Comparison of ENCODE assay signal across 8 cellular contexts in genomic region chr12:96907681-96908163, GRCh38. TPM values are rescaled to one million over a fixed set of nuclear protein-coding genes. Genes with fewer than 3 reads are reported as not detected.
DNase-seq lines count a peak whose midpoint lies in the region; ATAC-seq, FAIRE-seq and TF ChIP-seq lines count a peak whose summit lies in the region.

No MANE protein-coding gene starts in this region.

- peak overlapping the region; percentile 49 for H3K27ac ChIP-seq in endothelial cell of umbilical vein (ENCODE audit: insufficient read depth, low read depth, low read length)
- H3K27ac ChIP-seq in aorta (ENCODE audit: low read depth in 1 of 2, low read length in 2 of 2): peak overlapping the region in 1 of 2 donors; percentile 50

- H3K4me2 ChIP-seq in endothelial cell of umbilical vein (ENCODE audit: insufficient read depth, low read length): peak overlapping the region; percentile 85

- 2% methylated on average over 18 of the region's 18 CpGs for WGBS in aorta, 2 donors

- H2AFZ ChIP-seq in endothelial cell of umbilical vein (ENCODE audit: low read depth, low read length): peak overlapping the region; percentile 90

- BruUV-seq in endothelial cell of umbilical vein (replicated peaks; lab: Mats Ljungman, UMichigan): TSS peak; percentile 52

- H3K4me3 ChIP-seq in endothelial cell of umbilical vein (replicated peaks in 1 of 3; ENCODE audit: insufficient read depth in 1 of 3, low read depth in 1 of 3, low read length in 3 of 3) (peak overlapping the region; percentile 77 to 92 (median 90)), mucosa of stomach (ENCODE audit: low read length) (peak overlapping the region; percentile 100), aorta (ENCODE audit: low read length in 2 of 2) (peak overlapping the region; percentile 87 to 88)

- no peaks in the 10 kb centered on the region for H3K36me3 ChIP-seq in endothelial cell of umbilical vein (ENCODE audit: control insufficient read depth in 2 of 2, extremely low read depth in 1 of 2, insufficient read depth in 2 of 2, low read length in 2 of 2)
- no peaks in the 10 kb centered on the region for H3K36me3 ChIP-seq in mucosa of stomach (ENCODE audit: control insufficient read depth, insufficient read depth, low read length)
- H3K36me3 ChIP-seq in aorta (ENCODE audit: control insufficient read depth in 1 of 2, insufficient read depth in 2 of 2, low read length in 1 of 2): no peaks in the 10 kb centered on the region

- TF ChIP-seq CTCF in endothelial cell of umbilical vein (IDR thresholded peaks at IDR 0.05; ENCODE audit: extremely low read depth in 1 of 2, insufficient read depth in 1 of 2, low read depth in 1 of 2, low read length in 2 of 2): no peak

- no peaks in the 10 kb centered on the region for H4K20me1 ChIP-seq in endothelial cell of umbilical vein (replicated peaks; ENCODE audit: control insufficient read depth, extremely low read depth, insufficient read depth, low read length)

- TF ChIP-seq POLR2A in endothelial cell of umbilical vein (IDR thresholded peaks at IDR 0.05; ENCODE audit: low read depth, low read length): no peak

- H3K4me1 ChIP-seq in endothelial cell of umbilical vein (ENCODE audit: control insufficient read depth, extremely low read depth, insufficient read depth, low read length) (peaks cover 19% of the 10 kb centered on the region), mucosa of stomach (ENCODE audit: control insufficient read depth, insufficient read depth, low read length) (peaks cover 8% of the 10 kb centered on the region), aorta (ENCODE audit: control insufficient read depth in 1 of 2, insufficient read depth in 2 of 2, low read length in 2 of 2) (peaks cover 0 to 3% of the 10 kb centered on the region in 2 donors)

- H3K9ac ChIP-seq in endothelial cell of umbilical vein (replicated peaks; ENCODE audit: extremely low read depth, insufficient read depth, low read length) (peak overlapping the region; percentile 73), mucosa of stomach (ENCODE audit: low read length) (peak overlapping the region; percentile 92)

- DNase-seq in NCI-H1436 (lab: John Stamatoyannopoulos, UW) (peak; percentile 0), NCI-H1436 treated with DMSO at 0.1 percent for 48 hours (lab: John Stamatoyannopoulos, UW) (no peak), HuH-7.5 (ENCODE audit: low spot score) (peak; percentile 18), endothelial cell of umbilical vein (ENCODE audit: low read depth, low spot score) (peak; percentile 59), aorta (no peak)
- DNase-seq in activated CD4-positive, alpha-beta T cell treated with anti-CD3 and anti-CD28 coated beads for 48 hours: peak; percentile 25

- POLR2A ChIA-PET in endothelial cell of umbilical vein (lab: Charles Lee): no interaction called here

- no peaks in the 10 kb centered on the region for H3K9me1 ChIP-seq in endothelial cell of umbilical vein (replicated peaks; ENCODE audit: control insufficient read depth, extremely low read depth, insufficient read depth, low read length)

- no peaks in the 10 kb centered on the region for H3K27me3 ChIP-seq in endothelial cell of umbilical vein (ENCODE audit: control insufficient read depth in 2 of 2, insufficient read depth in 2 of 2, low read length in 2 of 2)
- no peaks in the 10 kb centered on the region for H3K27me3 ChIP-seq in mucosa of stomach (ENCODE audit: control insufficient read depth, insufficient read depth, low read length)
- H3K27me3 ChIP-seq in aorta (ENCODE audit: control insufficient read depth in 1 of 2, insufficient read depth in 2 of 2, low read length in 1 of 2): no peaks in the 10 kb centered on the region

- CTCF ChIA-PET in endothelial cell of umbilical vein (lab: Charles Lee): interaction anchor here (1.5 kb wide), 1 partner anchor 10 kb away, joined by 6 read pairs; no protein-coding TSS in a partner anchor

- intact Hi-C loops in endothelial cell of umbilical vein (cut with micrococcal nuclease): loop anchor here (1.0 to 2.0 kb wide), 3 partner anchors 19 to 329 kb away; no protein-coding TSS in a partner anchor
- intact Hi-C loops in aorta (cut with DNase I): no loop called here

- peak; percentile 32 for ATAC-seq in GM21528 (IDR thresholded peaks at IDR 0.05; ENCODE audit: low FRiP score, unreplicated experiment)
- peak; percentile 51 for ATAC-seq in aorta (ENCODE audit: low FRiP score)

- H3K9me3 ChIP-seq in endothelial cell of umbilical vein (replicated peaks; ENCODE audit: control insufficient read depth, insufficient read depth, low read length) (no peaks in the 10 kb centered on the region), mucosa of stomach (ENCODE audit: control insufficient read depth, low read length) (no peaks in the 10 kb centered on the region), aorta (ENCODE audit: control insufficient read depth, low read length) (no peaks in the 10 kb centered on the region)

- dilution Hi-C loops in endothelial cell of umbilical vein (cut with MboI; ENCODE audit: extremely low pct_ligation_motif_present, low sequenced_read_pairs): no loop called here

- no peak for FAIRE-seq in endothelial cell of umbilical vein (lab: Jason Lieb, UNC)

- peaks cover 33% of the 10 kb centered on the region for H3K79me2 ChIP-seq in endothelial cell of umbilical vein (ENCODE audit: control insufficient read depth, insufficient read depth, low read length)

TF ChIP-seq in endothelial cell of umbilical vein, 7 proteins besides CTCF, POLR2A, EP300 and RAD21:
- TF ChIP-seq MYC (IDR thresholded peaks at IDR 0.05; ENCODE audit: low read depth, low read length): no peak
- TF ChIP-seq GATA2 (IDR thresholded peaks at IDR 0.05; ENCODE audit: insufficient read depth, insufficient read length, low read depth, low read length): no peak
- no peak for TF ChIP-seq FOS (IDR thresholded peaks at IDR 0.05; ENCODE audit: borderline replicate concordance, insufficient read depth, low read length)
- no peak for TF ChIP-seq EZH2 (IDR thresholded peaks at IDR 0.05; ENCODE audit: borderline replicate concordance, low read depth, low read length, severe bottlenecking)
- no peak for TF ChIP-seq POLR2AphosphoS5 (IDR thresholded peaks at IDR 0.05; ENCODE audit: insufficient read depth, low read depth, low read length)
- no peak for TF ChIP-seq MAX (IDR thresholded peaks at IDR 0.05; ENCODE audit: insufficient read depth, insufficient read length)
TF ChIP-seq in endothelial cell of umbilical vein: peak in this region for 0.

RNA-seq across cellular contexts. Expression of gene NEDD1, which starts 0.7 kb away (rescaled TPM):
- 25.4 and 26.8 TPM in 2 replicates for total RNA-seq in endothelial cell of umbilical vein
- 7.0 and 9.8 TPM in 2 replicates for polyA plus RNA-seq in endothelial cell of umbilical vein
- polyA plus RNA-seq in endothelial cell of umbilical vein (2011; cell fraction: cytosol; rRNA removed): 10.3 and 11.3 TPM in 2 replicates
- 17.4 and 18.6 TPM in 2 replicates for polyA plus RNA-seq in endothelial cell of umbilical vein (2011; cell fraction: nucleus; rRNA removed)
- 15.6 and 20.6 TPM in 2 replicates for polyA plus RNA-seq in endothelial cell of umbilical vein (2012)
- polyA minus RNA-seq in endothelial cell of umbilical vein: 60.8 and 63.7 TPM in 2 replicates
- 16.8 TPM for polyA minus RNA-seq in endothelial cell of umbilical vein (2011; cell fraction: cytosol; rRNA and poly(A)+ RNA removed)
- polyA minus RNA-seq in endothelial cell of umbilical vein (2011; cell fraction: nucleus; rRNA and poly(A)+ RNA removed): 16.3 and 37.1 TPM in 2 replicates
- total RNA-seq in aorta: 10 to 100 TPM; 14.6 to 15.0 TPM
- 1 to 10 TPM; 7.8 to 9.7 TPM for polyA plus RNA-seq in aorta

Comparison
In these comparisons a context has a peak if more than half of its experiments do, and no peak if none do; other contexts are left out.
1. DNase-seq: peak in NCI-H1436 (single experiment), HuH-7.5 (single experiment), activated CD4-positive, alpha-beta T cell treated with anti-CD3 and anti-CD28 coated beads for 48 hours (single experiment) and endothelial cell of umbilical vein (single experiment); none in NCI-H1436 treated with DMSO at 0.1 percent for 48 hours (single experiment) and aorta (0 of 2).
2. Peak in every context shown above with its lines, with median percentiles within 50 percentile points of each other: H3K4me3 ChIP-seq.